Comparison of ENCODE assay signal across 23 cellular contexts in the genomic region with DNA sequence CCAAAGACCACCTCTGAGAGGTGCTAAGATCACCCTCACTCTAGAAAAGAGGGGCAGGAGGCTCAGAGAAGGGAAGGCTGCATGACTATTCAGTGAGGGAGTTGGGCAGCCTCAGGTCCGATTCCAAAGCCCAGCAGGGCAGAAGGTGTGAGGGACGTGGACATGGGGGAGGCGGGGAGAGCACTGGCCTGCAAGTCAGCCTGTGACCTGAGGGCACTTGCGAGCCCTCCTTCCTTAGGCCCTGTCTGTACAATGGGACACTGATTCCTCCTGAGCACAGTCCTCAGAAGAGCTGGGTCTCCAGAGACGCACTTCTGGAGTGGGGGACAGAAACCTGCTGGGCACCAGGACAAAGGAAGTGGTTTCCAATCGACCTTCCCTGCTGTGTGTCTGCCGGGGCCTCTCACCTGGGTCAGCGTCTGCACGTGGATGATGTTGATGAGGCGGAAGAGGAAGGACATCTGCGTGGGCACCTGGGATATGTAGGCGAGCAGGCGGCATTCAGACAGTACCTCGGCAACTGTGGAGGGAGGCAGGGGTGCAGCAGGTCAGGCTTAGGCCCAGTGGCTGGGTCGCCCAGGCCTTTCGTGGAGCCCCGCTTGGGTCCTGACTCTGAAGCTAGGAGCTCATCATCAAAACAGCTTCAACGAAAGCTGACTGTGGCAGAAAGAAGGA. TPM values are rescaled to one million over a fixed set of nuclear protein-coding genes. Genes with fewer than 3 reads are reported as not detected.
A peak's percentile ranks its signal among the peaks of the same experiment; 100 is the strongest.
DNase-seq lines count a peak whose midpoint lies in the region; ATAC-seq, FAIRE-seq and TF ChIP-seq lines count a peak whose summit lies in the region.
"Had no signal": no experiment of that assay in that cellular context is flagged by ENCODE, and none has a peak within 500 bp of the region (broad histone marks: within the 10 kb centered on the region; RNA-seq: fewer than 3 reads in every experiment).

No MANE protein-coding gene starts in this region.

- H3K27me3 Mint-ChIP-seq in H9 (ENCODE audit: low read depth), result no peaks in the 10 kb centered on the region
- H3K27me3 Mint-ChIP-seq in central memory CD8-positive, alpha-beta T cell, result no peaks in the 10 kb centered on the region
- H3K27me3 Mint-ChIP-seq: activated T-helper 17 cell treated with anti-CD3 and anti-CD28 coated beads, Interleukin-2, amount 50 U/mL, for 72 hours; brain; CD4-positive, alpha-beta memory T cell; naive thymus-derived CD4-positive, alpha-beta T cell had no signal

- H3K4me1 ChIP-seq in H9 (ENCODE audit: insufficient read depth, low read length) (no peaks in the 10 kb centered on the region), HepG2 (ENCODE audit: insufficient read depth, low read length) (peaks cover 11% of the 10 kb centered on the region), gastroesophageal sphincter (peaks cover 0 to 2% (median 0%) of the 10 kb centered on the region in 3 donors)
- H3K4me1 ChIP-seq: colonic mucosa, thyroid gland had no signal

- H3K36me3 Mint-ChIP-seq in H9 (ENCODE audit: insufficient read depth in 1 of 3, low read depth in 3 of 3), result peaks cover 33 to 91% (median 81%) of the 10 kb centered on the region in 3 experiments
- H3K36me3 Mint-ChIP-seq in central memory CD8-positive, alpha-beta T cell (ENCODE audit: insufficient read depth), result peaks cover 32% of the 10 kb centered on the region

- in situ Hi-C loops in HepG2 (cut with HindIII; ENCODE audit: extremely low pct_ligation_motif_present, low pct_unique_long_range_greater_than_20kb), result no loop called here

- H2BK20ac ChIP-seq in H9 (ENCODE audit: low read depth, low read length, poor library complexity, severe bottlenecking), result no peak overlapping the region

- no peak overlapping the region for H2BK5ac ChIP-seq in H9 (ENCODE audit: insufficient read length, low read length)

- H2BK12ac ChIP-seq in H9 (ENCODE audit: insufficient read length, low read depth, low read length), result no peak overlapping the region

- H3K9ac ChIP-seq in H9 (ENCODE audit: extremely low read depth, insufficient read length, low read length) (no peak overlapping the region), HepG2 (ENCODE audit: insufficient read depth, low read depth, low read length) (no peak overlapping the region)
- H3K9ac ChIP-seq: KMS-11 had no signal

- H3K27ac Mint-ChIP-seq in H9, result peak overlapping the region in 2 of 3 experiments; percentile 74 to 91; a peak in 5 of 7 replicates
- peak overlapping the region; percentile 68 for H3K27ac Mint-ChIP-seq in central memory CD8-positive, alpha-beta T cell (ENCODE audit: low read depth)
- H3K27ac Mint-ChIP-seq: activated T-helper 17 cell treated with anti-CD3 and anti-CD28 coated beads, Interleukin-2, amount 50 U/mL, for 72 hours; brain had no signal

- peaks cover 7% of the 10 kb centered on the region in 2 experiments for H3K4me1 Mint-ChIP-seq in H9
- H3K4me1 Mint-ChIP-seq in central memory CD8-positive, alpha-beta T cell, result peaks cover 3% of the 10 kb centered on the region
- H3K4me1 Mint-ChIP-seq: activated T-helper 17 cell treated with anti-CD3 and anti-CD28 coated beads, Interleukin-2, amount 50 U/mL, for 72 hours; brain; CD4-positive, alpha-beta memory T cell; naive thymus-derived CD4-positive, alpha-beta T cell had no signal

- no peak overlapping the region for H3T11ph ChIP-seq in H9 (ENCODE audit: low read length)

- DNase-seq in H9, result no peak
- no peak for DNase-seq in central memory CD8-positive, alpha-beta T cell (ENCODE audit: low spot score in 2 of 2)
- DNase-seq in HepG2 (ENCODE audit: low spot score), result no peak
- peak; percentile 50 for DNase-seq in sciatic nerve (ENCODE audit: low spot score)
- no peak for DNase-seq in NCI-H748 treated with DMSO at 0.1 percent for 48 hours (lab: John Stamatoyannopoulos, UW)
- no peak for DNase-seq in ecto neural progenitor cell (ENCODE audit: low spot score)
- DNase-seq: activated CD4-positive, alpha-beta T cell treated with anti-CD3 and anti-CD28 coated beads, Interleukin-2, amount 50 U/mL, for 1 hour; CD4-positive, alpha-beta memory T cell; colonic mucosa; kidney glomerular epithelial cell; naive thymus-derived CD4-positive, alpha-beta T cell; stimulated activated CD4-positive, alpha-beta T cell treated with anti-CD3 and anti-CD28 coated beads, Interleukin-2, amount 100 ng/mL, for 48 hours; stimulated activated naive CD8-positive, alpha-beta T cell treated with anti-CD3 and anti-CD28 coated beads, Interleukin-15, Interleukin-2, amounts not matched to agents 100 U/mL and 50 U/mL, for 24 hours; thyroid gland had no signal

- H3K23ac ChIP-seq in H9 (ENCODE audit: insufficient read length, low read depth, low read length), result no peak overlapping the region

- no peak for TF ChIP-seq RAD21 in HepG2 (CRISPR knock-in tag; IDR thresholded peaks at IDR 0.05)

- no peak for FAIRE-seq in HepG2 (lab: Jason Lieb, UNC)
- FAIRE-seq: G401.6 had no signal

- H4K91ac ChIP-seq in H9 (ENCODE audit: insufficient read length, low read depth, low read length), result no peak overlapping the region

- no peak for TF ChIP-seq EP300 in HepG2 (IDR thresholded peaks at IDR 0.05; ENCODE audit: low read depth in 2 of 2, low read length in 2 of 2)
- TF ChIP-seq EP300 in HepG2 (CRISPR knock-in tag; IDR thresholded peaks at IDR 0.05; ENCODE audit: borderline replicate concordance), result no peak
- TF ChIP-seq EP300 in gastroesophageal sphincter (IDR thresholded peaks at IDR 0.05), result no peak

- intact Hi-C loops in HepG2 (cut with micrococcal nuclease; ENCODE audit: unreplicated experiment), result no loop called here
- intact Hi-C loops in sciatic nerve (cut with DNase I), result no loop called here

- H3K36me3 ChIP-seq in HepG2 (replicated peaks in 1 of 2; ENCODE audit: control insufficient read depth in 1 of 2, insufficient read depth in 2 of 2, low read length in 2 of 2) (peaks cover 81 to 96% of the 10 kb centered on the region in 2 experiments), gastroesophageal sphincter (peaks cover 0 to 100% of the 10 kb centered on the region in 2 donors)

- no peak for ATAC-seq in central memory CD8-positive, alpha-beta T cell (replicated peaks; ENCODE audit: extremely low read depth, poor library complexity, severe bottlenecking)
- ATAC-seq in HepG2, result no peak
- ATAC-seq in sciatic nerve, result no peak
- no peak for ATAC-seq in gastroesophageal sphincter
- ATAC-seq in HG02884 (IDR thresholded peaks at IDR 0.05; ENCODE audit: unreplicated experiment), result no peak
- ATAC-seq: activated T-helper 17 cell treated with anti-CD3 and anti-CD28 coated beads, Interleukin-2, amount 50 U/mL, for 72 hours; naive thymus-derived CD4-positive, alpha-beta T cell; stimulated activated naive CD8-positive, alpha-beta T cell treated with anti-CD3 and anti-CD28 coated beads, Interleukin-15, Interleukin-2, amounts not matched to agents 100 U/mL and 50 U/mL, for 24 hours had no signal

- H3K9me3 Mint-ChIP-seq in H9, result no peaks in the 10 kb centered on the region
- H3K9me3 Mint-ChIP-seq in central memory CD8-positive, alpha-beta T cell, result no peaks in the 10 kb centered on the region
- H3K9me3 Mint-ChIP-seq: activated T-helper 17 cell treated with anti-CD3 and anti-CD28 coated beads, Interleukin-2, amount 50 U/mL, for 72 hours; brain; CD4-positive, alpha-beta memory T cell had no signal

- POLR2A ChIA-PET in HepG2 (lab: Yijun Ruan, JAX), result no interaction called here

- H4K20me1 ChIP-seq in H9 (ENCODE audit: control insufficient read depth, insufficient read depth, insufficient read length) (no peaks in the 10 kb centered on the region), HepG2 (ENCODE audit: insufficient read depth, low read length) (no peaks in the 10 kb centered on the region; the same call in 1 of the 2 replicates)

- WGBS in H9 (ENCODE audit: extremely low coverage, insufficient read length, low lambda C conversion rate), result no CpG with 5 or more reads among the region's 18 CpGs
- 98% methylated on average over 17 of the region's 18 CpGs for WGBS in HepG2 (ENCODE audit: low lambda C conversion rate)
- WGBS in gastroesophageal sphincter (ENCODE audit: low coverage in 1 of 2), 2 donors, result 82 to 88% methylated on average over 8 to 10 of the region's 18 CpGs

- no peaks in the 10 kb centered on the region for H3K23me2 ChIP-seq in H9 (ENCODE audit: insufficient read length, low read depth, low read length, poor library complexity, severe bottlenecking)

- TF ChIP-seq POLR2A in HepG2 (IDR thresholded peaks at IDR 0.05; ENCODE audit: insufficient read depth in 1 of 2, low read depth in 2 of 2, low read length in 2 of 2) (no peak), gastroesophageal sphincter (IDR thresholded peaks at IDR 0.05) (no peak)

- TF ChIP-seq CTCF in H9 (conservative IDR thresholded peaks at IDR 0.05) (no peak), HepG2 (CRISPR knock-in tag; IDR thresholded peaks at IDR 0.05) (no peak), gastroesophageal sphincter (IDR thresholded peaks at IDR 0.05) (no peak)

- no peaks in the 10 kb centered on the region for H3K79me1 ChIP-seq in H9 (ENCODE audit: insufficient read depth, low read depth, low read length, poor library complexity, severe bottlenecking)

- H2BK120ac ChIP-seq in H9 (ENCODE audit: low read depth, low read length, poor library complexity, severe bottlenecking), result no peak overlapping the region

- H3K9me3 ChIP-seq in H9 (ENCODE audit: control insufficient read depth, low read depth, low read length) (no peaks in the 10 kb centered on the region), HepG2 (ENCODE audit: low read length) (no peaks in the 10 kb centered on the region), gastroesophageal sphincter (no peaks in the 10 kb centered on the region)
- H3K9me3 ChIP-seq: colonic mucosa, thyroid gland had no signal

- H3K56ac ChIP-seq in H9 (ENCODE audit: insufficient read length, low read depth, low read length), result no peak overlapping the region

- CTCF ChIA-PET in HepG2 (lab: Yijun Ruan, JAX; ENCODE audit: low intra/inter-chr PET ratio, low total read pairs), result no interaction called here

- H2AK5ac ChIP-seq in H9 (ENCODE audit: insufficient read length, low read length), result no peak overlapping the region

- H3K4me2 ChIP-seq in H9 (ENCODE audit: insufficient read depth, insufficient read length, low read length) (no peak overlapping the region), HepG2 (ENCODE audit: low read depth, low read length) (no peak overlapping the region)
- H3K4me2 ChIP-seq: KMS-11, smooth muscle cell had no signal

- H3K4ac ChIP-seq in H9 (ENCODE audit: low read depth, low read length), result no peak overlapping the region

- H3K14ac ChIP-seq in H9 (ENCODE audit: insufficient read depth, low read length), result no peak overlapping the region

- no peak overlapping the region for H3K27ac ChIP-seq in H9 (ENCODE audit: insufficient read length, low read depth, low read length)
- H3K27ac ChIP-seq in HepG2 (ENCODE audit: extremely low read length, insufficient read depth, low read length), result no peak overlapping the region
- H3K27ac ChIP-seq in gastroesophageal sphincter, result no peak overlapping the region
- H3K27ac ChIP-seq: colonic mucosa, KMS-11, thyroid gland, VCaP had no signal

- H4K5ac ChIP-seq in H9 (ENCODE audit: insufficient read length, low read depth, low read length), result no peak overlapping the region

- no peak overlapping the region for H4K8ac ChIP-seq in H9 (replicated peaks; ENCODE audit: insufficient read length, low read depth, low read length)

- no peaks in the 10 kb centered on the region for H3K79me2 ChIP-seq in H9 (ENCODE audit: insufficient read depth, low read length)
- H3K79me2 ChIP-seq in HepG2 (ENCODE audit: insufficient read depth, low read length), result no peaks in the 10 kb centered on the region

- H2AFZ ChIP-seq in H9 (ENCODE audit: low read length) (no peak overlapping the region), HepG2 (ENCODE audit: low read length) (no peak overlapping the region)

- no peak overlapping the region for H3K4me3 Mint-ChIP-seq in H9
- H3K4me3 Mint-ChIP-seq in central memory CD8-positive, alpha-beta T cell, result no peak overlapping the region
- H3K4me3 Mint-ChIP-seq: activated T-helper 17 cell treated with anti-CD3 and anti-CD28 coated beads, Interleukin-2, amount 50 U/mL, for 72 hours; brain; CD4-positive, alpha-beta memory T cell; naive thymus-derived CD4-positive, alpha-beta T cell had no signal

- no TSS peak for BruUV-seq in HepG2 (replicated peaks; lab: Mats Ljungman, UMichigan)

- no peaks in the 10 kb centered on the region for H3K27me3 ChIP-seq in H9 (ENCODE audit: insufficient read depth, low read length)
- H3K27me3 ChIP-seq in HepG2 (ENCODE audit: control insufficient read depth in 1 of 2, insufficient read depth in 2 of 2, low read length in 2 of 2), result no peaks in the 10 kb centered on the region
- no peaks in the 10 kb centered on the region for H3K27me3 ChIP-seq in gastroesophageal sphincter
- H3K27me3 ChIP-seq: colonic mucosa, thyroid gland had no signal

- no peak overlapping the region for H2BK15ac ChIP-seq in H9 (ENCODE audit: low read depth, low read length)

- H3K18ac ChIP-seq in H9 (ENCODE audit: insufficient read length, low read depth, low read length), result no peak overlapping the region

- H3K4me3 ChIP-seq in HepG2 (replicated peaks in 1 of 3; ENCODE audit: insufficient read depth in 1 of 3, low read depth in 2 of 3, low read length in 3 of 3), result no peak overlapping the region
- no peak overlapping the region for H3K4me3 ChIP-seq in gastroesophageal sphincter
- H3K4me3 ChIP-seq: colonic mucosa, smooth muscle cell, thyroid gland had no signal

RNA-seq across cellular contexts. Expression of gene MYH7B, which starts 48.5 kb away (rescaled TPM):
- total RNA-seq in H9 (2021), result 0.22 and 0.42 TPM in 2 replicates
- 0.18 and 0.20 TPM in 2 replicates for total RNA-seq in HepG2 (2016; rRNA removed; fragmentation: Illumina TruSeq; extraction: Trizol)
- total RNA-seq in HepG2 (2016; cell fraction: cytosol; rRNA removed; fragmentation: Illumina TruSeq; extraction: Trizol; ENCODE audit: low read depth), result 0.20 TPM in 1 of 2 replicates, not detected in the other
- 0.19 TPM in 1 of 2 replicates, not detected in the other for total RNA-seq in HepG2 (2016; cell fraction: insoluble cytoplasmic fraction; rRNA removed; fragmentation: Illumina TruSeq; extraction: Trizol)
- 0.14 and 0.25 TPM in 2 replicates for total RNA-seq in HepG2 (2016; cell fraction: membrane; rRNA removed; fragmentation: Illumina TruSeq; extraction: Trizol)
- 0.50 and 0.93 TPM in 2 replicates for total RNA-seq in HepG2 (2016; cell fraction: nucleus; rRNA removed; fragmentation: Illumina TruSeq; extraction: Trizol)
- polyA plus RNA-seq in HepG2 (2011; rRNA removed), result 0.05 and 0.17 TPM in 2 replicates
- 0.03 and 0.04 TPM in 2 replicates for polyA plus RNA-seq in HepG2 (2011; cell fraction: cytosol; rRNA removed)
- 0.80 and 0.90 TPM in 2 replicates for polyA plus RNA-seq in HepG2 (2011; cell fraction: nucleus; rRNA removed)
- 0.51 and 0.55 TPM in 2 replicates for polyA plus RNA-seq in HepG2 (2012)
- 0.02 and 0.24 TPM in 2 replicates for polyA plus RNA-seq in HepG2 (2016; cell fraction: cytosol; fragmentation: Illumina TruSeq; extraction: Trizol; ENCODE audit: low read depth)
- 0.23 and 0.37 TPM in 2 replicates for polyA plus RNA-seq in HepG2 (2016; cell fraction: insoluble cytoplasmic fraction; fragmentation: Illumina TruSeq; extraction: Trizol; ENCODE audit: low read depth)
- 0.21 and 0.32 TPM in 2 replicates for polyA plus RNA-seq in HepG2 (2016; cell fraction: membrane; fragmentation: Illumina TruSeq; extraction: Trizol; ENCODE audit: low read depth)
- 0.96 and 2.1 TPM in 2 replicates for polyA plus RNA-seq in HepG2 (2016; cell fraction: nucleus; fragmentation: Illumina TruSeq; extraction: Trizol; ENCODE audit: insufficient read depth, low read depth)
- polyA minus RNA-seq in HepG2 (2011; rRNA and poly(A)+ RNA removed; ENCODE audit: low replicate concordance), result 0.09 TPM in 1 of 2 replicates, not detected in the other
- not detected in 2 replicates for polyA minus RNA-seq in HepG2 (2011; cell fraction: cytosol; rRNA and poly(A)+ RNA removed)
- polyA minus RNA-seq in HepG2 (2011; cell fraction: nucleus; rRNA and poly(A)+ RNA removed), result 0.13 and 0.50 TPM in 2 replicates
- total RNA-seq in sciatic nerve, result 5.6 TPM
- under 1 TPM; 0.07 to 0.78 (median 0.16) TPM for total RNA-seq in gastroesophageal sphincter
- total RNA-seq: glomerular endothelial cell, smooth muscle cell had no signal

RNA-seq across cellular contexts. Expression of gene GSS, which starts 48.6 kb away (rescaled TPM):
- 48.5 and 53.0 TPM in 2 replicates for total RNA-seq in H9 (2021)
- 102 and 107 TPM in 2 replicates for total RNA-seq in HepG2 (2016; rRNA removed; fragmentation: Illumina TruSeq; extraction: Trizol)
- 24.0 and 24.9 TPM in 2 replicates for total RNA-seq in HepG2 (2016; cell fraction: cytosol; rRNA removed; fragmentation: Illumina TruSeq; extraction: Trizol; ENCODE audit: low read depth)
- 101 and 108 TPM in 2 replicates for total RNA-seq in HepG2 (2016; cell fraction: insoluble cytoplasmic fraction; rRNA removed; fragmentation: Illumina TruSeq; extraction: Trizol)
- 34.7 and 36.9 TPM in 2 replicates for total RNA-seq in HepG2 (2016; cell fraction: membrane; rRNA removed; fragmentation: Illumina TruSeq; extraction: Trizol)
- total RNA-seq in HepG2 (2016; cell fraction: nucleus; rRNA removed; fragmentation: Illumina TruSeq; extraction: Trizol), result 65.3 and 66.8 TPM in 2 replicates
- polyA plus RNA-seq in HepG2 (2011; rRNA removed), result 74.1 and 80.1 TPM in 2 replicates
- 61.4 and 72.0 TPM in 2 replicates for polyA plus RNA-seq in HepG2 (2011; cell fraction: cytosol; rRNA removed)
- polyA plus RNA-seq in HepG2 (2011; cell fraction: nucleus; rRNA removed), result 134 and 148 TPM in 2 replicates
- polyA plus RNA-seq in HepG2 (2012), result 34.1 and 41.6 TPM in 2 replicates
- polyA plus RNA-seq in HepG2 (2016; cell fraction: cytosol; fragmentation: Illumina TruSeq; extraction: Trizol; ENCODE audit: low read depth), result 19.2 and 19.4 TPM in 2 replicates
- polyA plus RNA-seq in HepG2 (2016; cell fraction: insoluble cytoplasmic fraction; fragmentation: Illumina TruSeq; extraction: Trizol; ENCODE audit: low read depth), result 102 and 104 TPM in 2 replicates
- 24.4 and 27.0 TPM in 2 replicates for polyA plus RNA-seq in HepG2 (2016; cell fraction: membrane; fragmentation: Illumina TruSeq; extraction: Trizol; ENCODE audit: low read depth)
- polyA plus RNA-seq in HepG2 (2016; cell fraction: nucleus; fragmentation: Illumina TruSeq; extraction: Trizol; ENCODE audit: insufficient read depth, low read depth), result 106 and 116 TPM in 2 replicates
- 86.0 and 125 TPM in 2 replicates for polyA minus RNA-seq in HepG2 (2011; rRNA and poly(A)+ RNA removed; ENCODE audit: low replicate concordance)
- 23.0 and 28.1 TPM in 2 replicates for polyA minus RNA-seq in HepG2 (2011; cell fraction: cytosol; rRNA and poly(A)+ RNA removed)
- 65.4 and 67.3 TPM in 2 replicates for polyA minus RNA-seq in HepG2 (2011; cell fraction: nucleus; rRNA and poly(A)+ RNA removed)
- 17.5 TPM for total RNA-seq in sciatic nerve
- 10 to 100 TPM; 28.0 to 47.6 (median 35.6) TPM for total RNA-seq in gastroesophageal sphincter
